Comparison of ENCODE assay signal across 8 cellular contexts in genomic region chrX:72713599-72714444, GRCh38. TPM values are rescaled to one million over a fixed set of nuclear protein-coding genes. Genes with fewer than 3 reads are reported as not detected.
A peak's percentile ranks its signal among the peaks of the same experiment; 100 is the strongest.
DNase-seq lines count a peak whose midpoint lies in the region; ATAC-seq and TF ChIP-seq lines count a peak whose summit lies in the region.
"Not testable (repeated sequence)": the region's sequence is repeated elsewhere in the genome, so short reads cannot be mapped to it uniquely, and the experiment has no call there.

Gene PHKA1, minus strand, starts transcription at chrX:72714306. Its CDS starts 426 bp downstream, at chrX:72713880.

- H3K36me3 ChIP-seq in neuron (ENCODE audit: insufficient read depth, low read length): not testable (repeated sequence)

- not testable (repeated sequence) for H3K27me3 Mint-ChIP-seq in activated CD4-positive, alpha-beta T cell treated with anti-CD3 and anti-CD28 coated beads for 36 hours
- H3K27me3 Mint-ChIP-seq in MCF 10A (ENCODE audit: insufficient read depth, unreplicated experiment): peaks cover 41% of the 10 kb centered on the region

- POLR2A ChIA-PET in activated CD4-positive, alpha-beta T cell treated with anti-CD3 and anti-CD28 coated beads for 36 hours (lab: Charles Lee): not testable (repeated sequence)
- POLR2A ChIA-PET in MCF 10A (lab: Yijun Ruan, JAX): interaction anchor here (0.5 to 3.4 kb wide), 5 partner anchors 14 to 149 kb away, joined by 3 to 25 read pairs (median 4); no protein-coding TSS in a partner anchor

- CTCF ChIA-PET in activated CD4-positive, alpha-beta T cell treated with anti-CD3 and anti-CD28 coated beads for 36 hours (lab: Charles Lee): not testable (repeated sequence)
- CTCF ChIA-PET in MCF 10A (lab: Yijun Ruan, JAX): interaction anchor here (0.6 to 1.3 kb wide), 6 partner anchors 14 to 824 kb away, joined by 3 to 4 read pairs (median 3); partner anchors contain the start of gene PIN4

- H3K27ac Mint-ChIP-seq in activated CD4-positive, alpha-beta T cell treated with anti-CD3 and anti-CD28 coated beads for 36 hours: peak within 1 kb of the TSS; percentile 82
- peak within 1 kb of the TSS; percentile 24 for H3K27ac Mint-ChIP-seq in MCF 10A (ENCODE audit: low read depth, unreplicated experiment)

- BruUV-seq in MCF 10A (replicated peaks; lab: Mats Ljungman, UMichigan): not testable (repeated sequence)

- H3K9me3 ChIP-seq in neuron (ENCODE audit: low read length): not testable (repeated sequence)

- peak; percentile 61 for ATAC-seq in HG02623 (IDR thresholded peaks at IDR 0.05; ENCODE audit: unreplicated experiment)
- peak; percentile 85 for ATAC-seq in activated CD4-positive, alpha-beta T cell treated with anti-CD3 and anti-CD28 coated beads for 36 hours
- peak; percentile 85 for ATAC-seq in left ventricle myocardium superior

- intact Hi-C loops in activated CD4-positive, alpha-beta T cell treated with anti-CD3 and anti-CD28 coated beads for 36 hours (cut with DNase I, micrococcal nuclease): loop anchor here (1.0 to 5.0 kb wide), 4 partner anchors 92 to 437 kb away; partner anchors contain the start of genes HDAC8 (in 2 of the 2) and RPS4X (in 1 of the 2)
- intact Hi-C loops in MCF 10A (cut with micrococcal nuclease): loop anchor here (2.0 to 5.0 kb wide), 2 partner anchors 92 to 105 kb away; no protein-coding TSS in a partner anchor
- intact Hi-C loops in left ventricle myocardium superior (cut with micrococcal nuclease): not testable (repeated sequence)

- not testable (repeated sequence) for H3K27me3 ChIP-seq in neuron (ENCODE audit: insufficient read depth, low read length)

- H3K9me3 Mint-ChIP-seq in activated CD4-positive, alpha-beta T cell treated with anti-CD3 and anti-CD28 coated beads for 36 hours (ENCODE audit: low read depth); MCF 10A (ENCODE audit: unreplicated experiment): not testable (repeated sequence)

- H3K4me1 ChIP-seq in neuron (ENCODE audit: insufficient read depth, low read length): not testable (repeated sequence)

- peak within 1 kb of the TSS; percentile 74 for H3K4me3 Mint-ChIP-seq in activated CD4-positive, alpha-beta T cell treated with anti-CD3 and anti-CD28 coated beads for 36 hours
- H3K4me3 Mint-ChIP-seq in MCF 10A (ENCODE audit: unreplicated experiment): peak within 1 kb of the TSS; percentile 72

- H2AFZ ChIP-seq in neuron (ENCODE audit: low read depth, low read length): peak within 1 kb of the TSS; percentile 41

- not testable (repeated sequence) for H3K36me3 Mint-ChIP-seq in activated CD4-positive, alpha-beta T cell treated with anti-CD3 and anti-CD28 coated beads for 36 hours (ENCODE audit: low read depth)
- H3K36me3 Mint-ChIP-seq in MCF 10A (ENCODE audit: insufficient read depth, unreplicated experiment): peaks cover 14% of the 10 kb centered on the region

- TF ChIP-seq CTCF in MCF 10A (IDR thresholded peaks at IDR 0.05; ENCODE audit: unreplicated experiment): not testable (repeated sequence)

- peak within 1 kb of the TSS; percentile 54 for H3K4me3 ChIP-seq in neuron (ENCODE audit: low read length)

- H3K4me1 Mint-ChIP-seq in activated CD4-positive, alpha-beta T cell treated with anti-CD3 and anti-CD28 coated beads for 36 hours: peaks cover 13% of the 10 kb centered on the region
- not testable (repeated sequence) for H3K4me1 Mint-ChIP-seq in MCF 10A (ENCODE audit: insufficient read depth, unreplicated experiment)

- peak; percentile 84 for DNase-seq in DMS53 (lab: John Stamatoyannopoulos, UW)
- DNase-seq in NCI-H2227 treated with DMSO at 0.1 percent for 48 hours (lab: John Stamatoyannopoulos, UW): peak; percentile 55
- peak; percentile 80 for DNase-seq in activated CD4-positive, alpha-beta T cell treated with anti-CD3 and anti-CD28 coated beads for 36 hours
- DNase-seq in MCF 10A (ENCODE audit: unreplicated experiment): peak; percentile 51
- peak; percentile 70 for DNase-seq in left ventricle myocardium superior
- peak; percentile 30 for DNase-seq in stimulated activated naive CD4-positive, alpha-beta T cell treated with Interleukin-2 at 50 U/mL for 16 hours (lab: John Stamatoyannopoulos, UW)

RNA-seq across cellular contexts. Expression of gene PHKA1, which starts in this region (rescaled TPM):
- total RNA-seq in activated CD4-positive, alpha-beta T cell treated with anti-CD3 and anti-CD28 coated beads for 36 hours: 1 to 10 TPM; 8.7 to 9.4 TPM
- total RNA-seq in MCF 10A (2022) (8.9 and 9.1 TPM in 2 replicates), left ventricle myocardium superior (17.3 TPM)

Comparison
In these comparisons a context has a peak if more than half of its experiments do, and no peak if none do; other contexts are left out.
1. Peak in every context shown above with its lines: DNase-seq, ATAC-seq and H3K4me3 ChIP-seq.
2. DNase-seq: peak in every context shown above with its lines; median percentile 84 in DMS53; 80 in activated CD4-positive, alpha-beta T cell treated with anti-CD3 and anti-CD28 coated beads for 36 hours; 70 in left ventricle myocardium superior; 55 in NCI-H2227 treated with DMSO at 0.1 percent for 48 hours; 51 in MCF 10A; 30 in stimulated activated naive CD4-positive, alpha-beta T cell treated with Interleukin-2 at 50 U/mL for 16 hours.